ENCODE assay signal across 1 cellular context in genomic region chr16:53703590-53704444, GRCh38.
TF ChIP-seq lines count a peak whose summit lies in the region.

Gene FTO, plus strand, starts transcription at chr16:53704156.
Gene RPGRIP1L, minus strand, starts transcription at chr16:53703859. Its CDS starts 3,136 bp downstream, at chr16:53700723.

TF ChIP-seq in HEK293, 187 proteins besides CTCF, POLR2A, EP300 and RAD21 (continued from another document):
- peak; percentile 76 for TF ChIP-seq ZBTB26 (tag by site-specific recombination; optimal IDR thresholded peaks at IDR 0.05)
- peak; percentile 12; the same call in 1 of the 2 replicates for TF ChIP-seq ZNF843 (tag by site-specific recombination; IDR thresholded peaks at IDR 0.05)
- no peak for TF ChIP-seq SP7 (tag by site-specific recombination; IDR thresholded peaks at IDR 0.05)
- no peak for TF ChIP-seq TSHZ1 (tag by site-specific recombination; IDR thresholded peaks at IDR 0.05; ENCODE audit: borderline replicate concordance)
- no peak for TF ChIP-seq ZNF202 (tag by site-specific recombination; IDR thresholded peaks at IDR 0.05; ENCODE audit: borderline replicate concordance)
- no peak for TF ChIP-seq ZNF623 (tag by site-specific recombination; IDR thresholded peaks at IDR 0.05)
- TF ChIP-seq OSR2 (tag by site-specific recombination; IDR thresholded peaks at IDR 0.05): peak; percentile 63
- peak; percentile 100 for TF ChIP-seq ZBTB17 (tag by site-specific recombination; IDR thresholded peaks at IDR 0.05)
- TF ChIP-seq ZNF610 (tag by site-specific recombination; IDR thresholded peaks at IDR 0.05; ENCODE audit: borderline replicate concordance): no peak
- TF ChIP-seq, protein P1, sequence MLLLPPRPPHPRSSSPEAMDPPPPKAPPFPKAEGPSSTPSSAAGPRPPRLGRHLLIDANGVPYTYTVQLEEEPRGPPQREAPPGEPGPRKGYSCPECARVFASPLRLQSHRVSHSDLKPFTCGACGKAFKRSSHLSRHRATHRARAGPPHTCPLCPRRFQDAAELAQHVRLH (tag by site-specific recombination; IDR thresholded peaks at IDR 0.05): peak; percentile 61
- TF ChIP-seq, protein P2, sequence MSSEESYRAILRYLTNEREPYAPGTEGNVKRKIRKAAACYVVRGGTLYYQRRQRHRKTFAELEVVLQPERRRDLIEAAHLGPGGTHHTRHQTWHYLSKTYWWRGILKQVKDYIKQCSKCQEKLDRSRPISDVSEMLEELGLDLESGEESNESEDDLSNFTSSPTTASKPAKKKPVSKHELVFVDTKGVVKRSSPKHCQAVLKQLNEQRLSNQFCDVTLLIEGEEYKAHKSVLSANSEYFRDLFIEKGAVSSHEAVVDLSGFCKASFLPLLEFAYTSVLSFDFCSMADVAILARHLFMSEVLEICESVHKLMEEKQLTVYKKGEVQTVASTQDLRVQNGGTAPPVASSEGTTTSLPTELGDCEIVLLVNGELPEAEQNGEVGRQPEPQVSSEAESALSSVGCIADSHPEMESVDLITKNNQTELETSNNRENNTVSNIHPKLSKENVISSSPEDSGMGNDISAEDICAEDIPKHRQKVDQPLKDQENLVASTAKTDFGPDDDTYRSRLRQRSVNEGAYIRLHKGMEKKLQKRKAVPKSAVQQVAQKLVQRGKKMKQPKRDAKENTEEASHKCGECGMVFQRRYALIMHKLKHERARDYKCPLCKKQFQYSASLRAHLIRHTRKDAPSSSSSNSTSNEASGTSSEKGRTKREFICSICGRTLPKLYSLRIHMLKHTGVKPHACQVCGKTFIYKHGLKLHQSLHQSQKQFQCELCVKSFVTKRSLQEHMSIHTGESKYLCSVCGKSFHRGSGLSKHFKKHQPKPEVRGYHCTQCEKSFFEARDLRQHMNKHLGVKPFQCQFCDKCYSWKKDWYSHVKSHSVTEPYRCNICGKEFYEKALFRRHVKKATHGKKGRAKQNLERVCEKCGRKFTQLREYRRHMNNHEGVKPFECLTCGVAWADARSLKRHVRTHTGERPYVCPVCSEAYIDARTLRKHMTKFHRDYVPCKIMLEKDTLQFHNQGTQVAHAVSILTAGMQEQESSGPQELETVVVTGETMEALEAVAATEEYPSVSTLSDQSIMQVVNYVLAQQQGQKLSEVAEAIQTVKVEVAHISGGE (tag by site-specific recombination; conservative IDR thresholded peaks at IDR 0.05; ENCODE audit: low read depth): peak; percentile 72
- peak; percentile 99 for TF ChIP-seq ZNF341 (tag by site-specific recombination; IDR thresholded peaks at IDR 0.05; ENCODE audit: low read depth)
- TF ChIP-seq GLIS1 (tag by site-specific recombination; IDR thresholded peaks at IDR 0.05): peak; percentile 26; the same call in 1 of the 2 replicates
